In the genomic region with DNA sequence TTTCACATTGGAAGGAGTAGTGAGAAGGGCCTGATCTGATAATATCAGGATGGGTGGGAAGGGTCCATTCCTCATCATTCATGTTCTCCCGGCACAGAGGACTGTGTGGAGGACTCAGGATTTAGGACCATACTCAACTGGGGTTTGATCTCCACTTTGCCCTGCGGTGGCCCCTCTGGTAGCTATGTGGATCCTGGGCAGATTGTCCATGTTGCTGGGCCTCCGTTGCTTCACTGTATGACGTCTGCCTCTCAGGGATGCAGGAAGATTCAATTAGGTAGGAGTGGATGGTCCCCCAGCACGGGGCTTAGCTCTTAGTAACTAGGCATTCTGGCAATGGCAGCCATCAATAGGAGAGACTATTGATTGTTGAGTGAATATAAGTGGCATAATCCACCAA, we compare ENCODE assay signal across 10 cellular contexts. TPM values are rescaled to one million over a fixed set of nuclear protein-coding genes. Genes with fewer than 3 reads are reported as not detected.
DNase-seq lines count a peak whose midpoint lies in the region; ATAC-seq and TF ChIP-seq lines count a peak whose summit lies in the region.
"Had no signal": no experiment of that assay in that cellular context is flagged by ENCODE, and none has a peak within 500 bp of the region (broad histone marks: within the 10 kb centered on the region; RNA-seq: fewer than 3 reads in every experiment).

No MANE protein-coding gene starts in this region.

- H3K27me3 ChIP-seq in mononuclear cell (ENCODE audit: insufficient read depth, low read length) (no peaks in the 10 kb centered on the region), aorta (ENCODE audit: control insufficient read depth in 1 of 2, insufficient read depth in 2 of 2, low read length in 1 of 2) (no peaks in the 10 kb centered on the region)

- H3K27ac ChIP-seq in aorta (ENCODE audit: low read depth in 1 of 2, low read length in 2 of 2): peak overlapping the region; percentile 18 to 70

- H3K9me3 ChIP-seq in mononuclear cell (ENCODE audit: low read depth, low read length) (no peaks in the 10 kb centered on the region), aorta (ENCODE audit: control insufficient read depth, low read length) (no peaks in the 10 kb centered on the region)

- no peak for TF ChIP-seq CTCF in MCF 10A (IDR thresholded peaks at IDR 0.05; ENCODE audit: unreplicated experiment)

- H3K27me3 Mint-ChIP-seq in stimulated activated naive CD8-positive, alpha-beta T cell treated with anti-CD3 and anti-CD28 coated beads, Interleukin-15, Interleukin-2, amounts not matched to agents 100 ng/mL and 50 ng/mL, for 24 hours: no peaks in the 10 kb centered on the region
- H3K27me3 Mint-ChIP-seq in MCF 10A (ENCODE audit: insufficient read depth, unreplicated experiment): no peaks in the 10 kb centered on the region

- peaks cover 59% of the 10 kb centered on the region for H3K4me1 Mint-ChIP-seq in stimulated activated naive CD8-positive, alpha-beta T cell treated with anti-CD3 and anti-CD28 coated beads, Interleukin-15, Interleukin-2, amounts not matched to agents 100 ng/mL and 50 ng/mL, for 24 hours (ENCODE audit: low read depth)
- peaks cover 27% of the 10 kb centered on the region for H3K4me1 Mint-ChIP-seq in MCF 10A (ENCODE audit: insufficient read depth, unreplicated experiment)

- no peak overlapping the region for H3K27ac Mint-ChIP-seq in stimulated activated naive CD8-positive, alpha-beta T cell treated with anti-CD3 and anti-CD28 coated beads, Interleukin-15, Interleukin-2, amounts not matched to agents 100 ng/mL and 50 ng/mL, for 24 hours
- peak overlapping the region; percentile 98 for H3K27ac Mint-ChIP-seq in MCF 10A (ENCODE audit: low read depth, unreplicated experiment)

- H3K36me3 ChIP-seq in aorta (ENCODE audit: control insufficient read depth in 1 of 2, insufficient read depth in 2 of 2, low read length in 1 of 2): peaks cover 0 to 2% of the 10 kb centered on the region in 2 donors

- H3K9me3 Mint-ChIP-seq in stimulated activated naive CD8-positive, alpha-beta T cell treated with anti-CD3 and anti-CD28 coated beads, Interleukin-15, Interleukin-2, amounts not matched to agents 100 ng/mL and 50 ng/mL, for 24 hours: no peaks in the 10 kb centered on the region
- H3K9me3 Mint-ChIP-seq in MCF 10A (ENCODE audit: unreplicated experiment): no peaks in the 10 kb centered on the region

- intact Hi-C loops in MCF 10A (cut with micrococcal nuclease): loop anchor here (1.0 to 10.0 kb wide), 3 partner anchors 104 to 240 kb away; no protein-coding TSS in a partner anchor
- intact Hi-C loops in aorta (cut with DNase I): loop anchor here (5.0 to 10.0 kb wide), 6 partner anchors 41 to 319 kb away; no protein-coding TSS in a partner anchor

- POLR2A ChIA-PET in MCF 10A (lab: Yijun Ruan, JAX): interaction anchor here (0.5 to 11.6 kb wide), 35 partner anchors 10 to 375 kb away, joined by 3 to 188 read pairs (median 7); a partner anchor contains a TSS

- H3K4me1 ChIP-seq in mononuclear cell (ENCODE audit: insufficient read depth, low read length) (peaks cover 57% of the 10 kb centered on the region), aorta (ENCODE audit: control insufficient read depth in 1 of 2, insufficient read depth in 2 of 2, low read length in 2 of 2) (peaks cover 2 to 12% of the 10 kb centered on the region in 2 donors)

- H3K4me3 ChIP-seq in mononuclear cell (ENCODE audit: low read length) (peak overlapping the region; percentile 70), aorta (ENCODE audit: low read length in 2 of 2) (peak overlapping the region; percentile 96 to 99)

- ATAC-seq in stimulated activated naive CD8-positive, alpha-beta T cell treated with anti-CD3 and anti-CD28 coated beads, Interleukin-15, Interleukin-2, amounts not matched to agents 100 U/mL and 50 U/mL, for 24 hours: no peak
- ATAC-seq in aorta (ENCODE audit: low FRiP score): no peak

- DNase-seq in stimulated activated naive CD8-positive, alpha-beta T cell treated with anti-CD3 and anti-CD28 coated beads, Interleukin-15, Interleukin-2, amounts not matched to agents 100 U/mL and 50 U/mL, for 24 hours: no peak
- no peak for DNase-seq in MCF 10A (ENCODE audit: unreplicated experiment)
- no peak for DNase-seq in aorta
- DNase-seq in glomerular visceral epithelial cell (ENCODE audit: extremely low spot score): no peak
- no peak for DNase-seq in putamen (ENCODE audit: low spot score)
- DNase-seq in globus pallidus (ENCODE audit: low spot score): no peak
- DNase-seq: activated CD4-positive, alpha-beta T cell treated with anti-CD3 and anti-CD28 coated beads for 4 hours; naive B cell had no signal

- BruUV-seq in MCF 10A (replicated peaks; lab: Mats Ljungman, UMichigan): no TSS peak

- CTCF ChIA-PET in MCF 10A (lab: Yijun Ruan, JAX): interaction anchor here (0.5 to 2.0 kb wide), 13 partner anchors 9 to 279 kb away, joined by 3 to 7 read pairs (median 3); no protein-coding TSS in a partner anchor

- peaks cover 53% of the 10 kb centered on the region for H3K36me3 Mint-ChIP-seq in stimulated activated naive CD8-positive, alpha-beta T cell treated with anti-CD3 and anti-CD28 coated beads, Interleukin-15, Interleukin-2, amounts not matched to agents 100 ng/mL and 50 ng/mL, for 24 hours (ENCODE audit: low read depth)
- H3K36me3 Mint-ChIP-seq in MCF 10A (ENCODE audit: insufficient read depth, unreplicated experiment): peaks cover 66% of the 10 kb centered on the region
- H3K36me3 Mint-ChIP-seq: naive B cell had no signal

- H3K4me3 Mint-ChIP-seq in stimulated activated naive CD8-positive, alpha-beta T cell treated with anti-CD3 and anti-CD28 coated beads, Interleukin-15, Interleukin-2, amounts not matched to agents 100 ng/mL and 50 ng/mL, for 24 hours: peak overlapping the region; percentile 92
- peak overlapping the region; percentile 97 for H3K4me3 Mint-ChIP-seq in MCF 10A (ENCODE audit: unreplicated experiment)

- 24 to 33% methylated on average over 5 of the region's 5 CpGs for WGBS in aorta, 2 donors

RNA-seq across cellular contexts. Expression of a gene that starts 2.3 kb away (rescaled TPM):
- total RNA-seq in MCF 10A (2022) (109 and 126 TPM in 2 replicates), mononuclear cell (64.1 TPM), aorta (100 to 1,000 TPM; 145 to 232 TPM)
- 10 to 100 TPM; 40.2 to 76.8 TPM for polyA plus RNA-seq in aorta
